Comparison of ENCODE assay signal across 21 cellular contexts in the genomic region with DNA sequence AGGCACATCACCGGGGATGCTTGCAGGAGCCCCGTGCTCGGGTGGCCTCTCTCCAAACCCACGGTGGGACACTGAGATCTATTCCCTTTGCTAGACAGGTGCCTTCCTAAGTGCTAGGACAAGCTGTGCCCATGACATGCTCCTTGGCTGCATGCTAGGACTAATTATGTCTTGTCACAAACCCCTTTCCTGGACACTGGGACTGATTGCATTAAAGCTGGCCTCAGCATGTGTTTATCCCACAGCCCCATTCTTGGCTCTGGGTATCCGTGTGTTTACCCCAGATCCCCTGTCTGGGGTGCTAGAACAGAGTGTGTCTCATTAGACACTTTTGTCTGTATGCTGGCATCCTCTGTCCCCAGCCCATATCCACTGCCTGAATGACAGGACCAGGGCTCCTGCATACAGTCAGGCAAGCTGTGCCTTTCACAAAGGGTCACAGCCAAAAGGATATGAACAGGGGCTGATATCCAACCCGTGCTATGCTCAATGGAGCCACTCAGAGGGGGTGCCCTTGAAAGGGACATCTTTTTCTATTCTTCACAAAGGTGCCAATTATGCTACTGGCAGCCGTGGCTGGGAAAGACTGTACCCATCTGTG. TPM values are rescaled to one million over a fixed set of nuclear protein-coding genes. Genes with fewer than 3 reads are reported as not detected.
DNase-seq lines count a peak whose midpoint lies in the region; ATAC-seq lines count a peak whose summit lies in the region.
"Had no signal": no experiment of that assay in that cellular context is flagged by ENCODE, and none has a peak within 500 bp of the region (broad histone marks: within the 10 kb centered on the region; RNA-seq: fewer than 3 reads in every experiment).

No MANE protein-coding gene starts in this region.

- H3K36me3 Mint-ChIP-seq in stimulated activated memory B cell treated with anti-CD40 and anti-IgM and Interleukin-4, amounts not matched to agents 10 μg/mL and 1 μg/mL and 100 μg/mL, for 72 hours: no peaks in the 10 kb centered on the region
- H3K36me3 Mint-ChIP-seq: CD4-positive, CD25-positive, alpha-beta regulatory T cell had no signal

- no peak overlapping the region for H3K4me3 Mint-ChIP-seq in stimulated activated memory B cell treated with anti-CD40 and anti-IgM and Interleukin-4, amounts not matched to agents 10 μg/mL and 1 μg/mL and 100 μg/mL, for 72 hours

- H3K9me3 Mint-ChIP-seq in stimulated activated memory B cell treated with anti-CD40 and anti-IgM and Interleukin-4, amounts not matched to agents 10 μg/mL and 1 μg/mL and 100 μg/mL, for 72 hours: no peaks in the 10 kb centered on the region
- H3K9me3 Mint-ChIP-seq: CD4-positive, CD25-positive, alpha-beta regulatory T cell had no signal

- peak; percentile 38 for ATAC-seq in Right ventricle myocardium inferior
- no peak for ATAC-seq in left cardiac atrium
- no peak for ATAC-seq in GM21825 (IDR thresholded peaks at IDR 0.05; ENCODE audit: unreplicated experiment)
- ATAC-seq in stimulated activated memory B cell treated with anti-CD40 and anti-IgM and Interleukin-4, amounts not matched to agents 10 μg/mL and 1 μg/mL and 100 μg/mL, for 72 hours: no peak
- ATAC-seq: GM12878, K562 had no signal

- intact Hi-C loops in Right ventricle myocardium inferior (cut with DNase I) (no loop called here), left cardiac atrium (cut with DNase I) (no loop called here), cardiac septum (cut with DNase I) (no loop called here)

- H3K4me1 Mint-ChIP-seq in stimulated activated memory B cell treated with anti-CD40 and anti-IgM and Interleukin-4, amounts not matched to agents 10 μg/mL and 1 μg/mL and 100 μg/mL, for 72 hours: peaks cover 16% of the 10 kb centered on the region

- H3K27me3 Mint-ChIP-seq in stimulated activated memory B cell treated with anti-CD40 and anti-IgM and Interleukin-4, amounts not matched to agents 10 μg/mL and 1 μg/mL and 100 μg/mL, for 72 hours: no peaks in the 10 kb centered on the region
- H3K27me3 Mint-ChIP-seq: CD4-positive, CD25-positive, alpha-beta regulatory T cell had no signal

- DNase-seq in Right ventricle myocardium inferior (ENCODE audit: missing footprints) (no peak), left cardiac atrium (no peak), cardiac septum (ENCODE audit: low spot score) (peak; percentile 63), mesenteric fat pad (ENCODE audit: low spot score) (peak; percentile 59), NOMO-1 treated with DMSO at 0.1 percent for 48 hours (lab: John Stamatoyannopoulos, UW; ENCODE audit: unreplicated experiment) (no peak), GF-D8 (lab: John Stamatoyannopoulos, UW) (no peak)
- DNase-seq: BE2C; Caco-2; CD4-positive, CD25-positive, alpha-beta regulatory T cell; DMS153; NCI-H1092 treated with DMSO at 0.1 percent for 48 hours; NCI-H2081; NCI-H2171 treated with DMSO at 0.1 percent for 48 hours; NCI-H510A; NCI-H774; PC-9; SJCRH30 had no signal

- H3K27ac Mint-ChIP-seq in stimulated activated memory B cell treated with anti-CD40 and anti-IgM and Interleukin-4, amounts not matched to agents 10 μg/mL and 1 μg/mL and 100 μg/mL, for 72 hours: no peak overlapping the region

RNA-seq across cellular contexts. Expression of a gene that starts 9.2 kb away (rescaled TPM):
- total RNA-seq in Right ventricle myocardium inferior (11.6 TPM), left cardiac atrium (10 to 100 TPM in 1 of 2 donors, 1 to 10 TPM in 1; 9.1 to 10.8 TPM), cardiac septum (11.6 TPM), mesenteric fat pad (15.4 TPM)

Comparison
In these comparisons a context has a peak if more than half of its experiments do, and no peak if none do; other contexts are left out.
1. DNase-seq: peak in cardiac septum (single experiment) and mesenteric fat pad (single experiment); none in Right ventricle myocardium inferior (single experiment), left cardiac atrium (single experiment), NOMO-1 treated with DMSO at 0.1 percent for 48 hours (single experiment) and GF-D8 (single experiment).